ENCODE assay signal across 17 cellular contexts in the genomic region with DNA sequence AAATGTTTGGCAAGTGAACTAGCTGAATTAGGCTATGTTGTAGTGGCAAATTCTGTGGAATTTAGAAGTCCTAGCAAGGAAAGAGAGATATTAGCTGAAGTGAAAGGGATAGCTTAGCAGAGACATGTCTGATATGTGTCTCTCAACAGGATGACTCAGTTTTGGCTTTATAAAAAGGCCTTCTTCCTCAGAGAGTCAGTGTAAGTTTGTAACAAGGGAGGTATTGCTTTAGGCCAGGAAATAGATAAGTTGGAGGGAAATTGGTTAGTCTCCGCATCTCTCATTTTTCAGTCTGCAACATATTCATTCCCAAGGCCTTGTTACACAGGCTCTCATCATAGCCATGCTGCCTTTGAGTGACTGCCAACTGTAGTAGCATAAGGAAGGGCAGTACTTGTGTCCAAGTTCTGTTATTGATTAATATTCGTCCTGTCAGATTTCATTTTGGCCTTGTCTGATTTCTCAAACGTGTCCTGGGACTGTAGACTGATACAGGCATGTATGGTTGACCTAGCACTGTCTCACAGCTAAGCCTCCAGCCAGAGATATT. TPM values are rescaled to one million over a fixed set of nuclear protein-coding genes. Genes with fewer than 3 reads are reported as not detected.
DNase-seq lines count a peak whose midpoint lies in the region; ATAC-seq and TF ChIP-seq lines count a peak whose summit lies in the region.
"Had no signal": no experiment of that assay in that cellular context is flagged by ENCODE, and none has a peak within 500 bp of the region (broad histone marks: within the 10 kb centered on the region; RNA-seq: fewer than 3 reads in every experiment).

No MANE protein-coding gene starts in this region.

- H3K4me3 ChIP-seq in ACC112 (ENCODE audit: low read depth, low read length) (peak overlapping the region; percentile 29; the same call in 1 of the 2 replicates), HEK293 (ENCODE audit: low read depth, low read length) (no peak overlapping the region), WERI-Rb-1 (ENCODE audit: low read depth, low read length) (no peak overlapping the region)
- H3K4me3 ChIP-seq: SJSA1 had no signal

- POLR2A ChIA-PET in HEK293 (lab: Yijun Ruan, JAX) = no interaction called here

- no peaks in the 10 kb centered on the region for H3K27me3 ChIP-seq in ACC112 (ENCODE audit: insufficient read depth, low read length)
- H3K27me3 ChIP-seq in WERI-Rb-1 (ENCODE audit: insufficient read depth, low read depth, severe bottlenecking) = no peaks in the 10 kb centered on the region
- H3K27me3 ChIP-seq in foreskin keratinocyte = no peaks in the 10 kb centered on the region
- H3K27me3 ChIP-seq: SJSA1 had no signal

- ATAC-seq in foreskin keratinocyte (peak; percentile 7), HG03520 (IDR thresholded peaks at IDR 0.05; ENCODE audit: unreplicated experiment) (no peak), GM21367 (IDR thresholded peaks at IDR 0.05; ENCODE audit: unreplicated experiment) (no peak)

- no peak overlapping the region for H2AFZ ChIP-seq in ACC112 (ENCODE audit: low read length, unreplicated experiment)

- H3K79me2 ChIP-seq in ACC112 (ENCODE audit: control insufficient read depth, insufficient read depth, low read length, unreplicated experiment) = peaks cover 21% of the 10 kb centered on the region

- H3K36me3 ChIP-seq in ACC112 (ENCODE audit: insufficient read depth, low read length) = no peaks in the 10 kb centered on the region
- peaks cover 0 to 10% of the 10 kb centered on the region in 2 experiments; a peak in 1 of 3 replicates for H3K36me3 ChIP-seq in HEK293 (ENCODE audit: control insufficient read depth in 2 of 2, insufficient read depth in 1 of 2, low read length in 2 of 2)
- H3K36me3 ChIP-seq in WERI-Rb-1 = peaks cover 29% of the 10 kb centered on the region
- H3K36me3 ChIP-seq: SJSA1 had no signal

- H3K4me1 ChIP-seq in ACC112 (ENCODE audit: control insufficient read depth, insufficient read depth, low read length, unreplicated experiment) (peaks cover 17% of the 10 kb centered on the region), HEK293 (ENCODE audit: control insufficient read depth, insufficient read depth, low read length) (peaks cover 3% of the 10 kb centered on the region), foreskin keratinocyte (peaks cover 9% of the 10 kb centered on the region)

- no peak for DNase-seq in WERI-Rb-1
- DNase-seq in foreskin keratinocyte = peak in 1 of 2 donors; percentile 36
- DNase-seq in islet precursor cell = no peak
- no peak for DNase-seq in stimulated activated naive CD4-positive, alpha-beta T cell (lab: John Stamatoyannopoulos, UW)
- DNase-seq: activated gamma-delta T cell; DMS53; H9; kidney; NCI-H2029 treated with DMSO at 0.1 percent for 48 hours; NK-92 treated with Interleukin-12 subunit alpha and Interleukin-12 subunit beta, amount 100 ng/mL, for 24 hours; posterior cingulate gyrus had no signal

- CTCF ChIA-PET in HEK293 (lab: Yijun Ruan, JAX) = interaction anchor here (1.4 to 2.3 kb wide), 2 partner anchors 140 kb away, joined by 6 to 8 read pairs; no protein-coding TSS in a partner anchor

- no peak overlapping the region for H3K27ac ChIP-seq in ACC112 (ENCODE audit: low read depth, low read length)
- no peak overlapping the region for H3K27ac ChIP-seq in HEK293 (ENCODE audit: extremely low read depth, low read depth, low read length)
- H3K27ac ChIP-seq in WERI-Rb-1 = peak overlapping the region; percentile 22
- peak overlapping the region; percentile 12 for H3K27ac ChIP-seq in foreskin keratinocyte
- H3K27ac ChIP-seq: KMS-11, SJSA1 had no signal

- TF ChIP-seq CTCF in HEK293 (tag by site-specific recombination; IDR thresholded peaks at IDR 0.05) (no peak), WERI-Rb-1 (IDR thresholded peaks at IDR 0.05; ENCODE audit: low read depth, low read length) (no peak), foreskin keratinocyte (conservative IDR thresholded peaks at IDR 0.05) (no peak)

- no peaks in the 10 kb centered on the region for H3K9me3 ChIP-seq in HEK293 (ENCODE audit: control insufficient read depth, insufficient read depth, low read depth, low read length)
- no peaks in the 10 kb centered on the region for H3K9me3 ChIP-seq in WERI-Rb-1 (ENCODE audit: severe bottlenecking)
- H3K9me3 ChIP-seq: SJSA1 had no signal

TF ChIP-seq in HEK293, 187 proteins besides CTCF, POLR2A, EP300 and RAD21:
- TF ChIP-seq ZNF324 (tag by site-specific recombination; IDR thresholded peaks at IDR 0.05) (no peak), ZNF521 (tag by site-specific recombination; IDR thresholded peaks at IDR 0.05) (no peak), PRDM1 (tag by site-specific recombination; IDR thresholded peaks at IDR 0.05) (0 out of 2 replicates have a peak, but pooled peaks have one; percentile 13)

RNA-seq across cellular contexts. Expression of a gene that starts 4.0 kb away (rescaled TPM):
- 18.2 and 18.6 TPM in 2 replicates for total RNA-seq in foreskin keratinocyte
- polyA plus RNA-seq in foreskin keratinocyte = 6.2 and 8.8 TPM in 2 replicates

Comparison
In these comparisons a context has a peak if more than half of its experiments do, and no peak if none do; other contexts are left out.
1. H3K27ac ChIP-seq: peak in WERI-Rb-1 (single experiment) and foreskin keratinocyte (single experiment); none in ACC112 (single experiment) and HEK293 (single experiment).